27 cellular contexts compared by ENCODE assay signal in genomic region chr15:97661796-97662195, GRCh38.
"Had no signal": no experiment of that assay in that cellular context is flagged by ENCODE, and none has a peak within 500 bp of the region (broad histone marks: within the 10 kb centered on the region; RNA-seq: fewer than 3 reads in every experiment).

No MANE protein-coding gene starts in this region.

- FAIRE-seq: colon, islet of Langerhans, keratinocyte had no signal

- H3K4me3 ChIP-seq: coronary artery, dorsolateral prefrontal cortex, esophagus squamous epithelium, gastrocnemius medialis, heart right ventricle, left lung, lower lobe of right lung, mucosa of descending colon had no signal

- H3K27ac ChIP-seq: coronary artery, dorsolateral prefrontal cortex, epithelial cell of prostate, esophagus squamous epithelium, gastrocnemius medialis, heart right ventricle, left lung, lower lobe of right lung had no signal

- H3K4me1 Mint-ChIP-seq: endodermal cell, mesothelial cell of epicardium had no signal

- H3K36me3 Mint-ChIP-seq: mesothelial cell of epicardium had no signal

- H3K36me3 ChIP-seq: esophagus squamous epithelium, gastrocnemius medialis, heart right ventricle, left lung, lower lobe of right lung had no signal

- ATAC-seq: effector memory CD8-positive, alpha-beta T cell; esophagus mucosa; gastrocnemius medialis; heart right ventricle; left cardiac atrium; left lung; left ventricle myocardium superior; lower lobe of right lung; mucosa of descending colon had no signal

- H3K4me1 ChIP-seq: esophagus squamous epithelium, gastrocnemius medialis, heart right ventricle, left lung, lower lobe of right lung had no signal

- DNase-seq: dermis blood vessel endothelial cell; dorsolateral prefrontal cortex; effector CD4-positive, alpha-beta T cell; effector memory CD8-positive, alpha-beta T cell; endodermal cell; erythroblast; esophagus squamous epithelium; foreskin fibroblast; foreskin melanocyte; gastrocnemius medialis; glutamatergic neuron; head of caudate nucleus; heart right ventricle; hippocampal formation; left cardiac atrium; left lung; left ventricle myocardium superior; lower lobe of right lung; mesenchymal stem cell; mucosa of descending colon had no signal

- H3K27me3 Mint-ChIP-seq: effector memory CD8-positive, alpha-beta T cell had no signal

- H3K27me3 ChIP-seq: esophagus squamous epithelium, gastrocnemius medialis, left lung had no signal

- H3K4me3 Mint-ChIP-seq: effector memory CD8-positive, alpha-beta T cell; endodermal cell; mesothelial cell of epicardium had no signal

- H3K9me3 ChIP-seq: esophagus squamous epithelium, gastrocnemius medialis, lower lobe of right lung, mucosa of descending colon had no signal

- H3K27ac Mint-ChIP-seq: effector memory CD8-positive, alpha-beta T cell; endodermal cell; mesothelial cell of epicardium had no signal
